ENCODE assay signal across 16 cellular contexts in genomic region chr6:3762359-3762758, GRCh38. TPM values are rescaled to one million over a fixed set of nuclear protein-coding genes. Genes with fewer than 3 reads are reported as not detected.
DNase-seq lines count a peak whose midpoint lies in the region; FAIRE-seq and TF ChIP-seq lines count a peak whose summit lies in the region.
"Had no signal": no experiment of that assay in that cellular context is flagged by ENCODE, and none has a peak within 500 bp of the region (broad histone marks: within the 10 kb centered on the region; RNA-seq: fewer than 3 reads in every experiment).

No MANE protein-coding gene starts in this region.

- no peak overlapping the region for H2AK5ac ChIP-seq in trophoblast cell (ENCODE audit: low read length)

- no peak for FAIRE-seq in kidney (lab: Jason Lieb, UNC)
- FAIRE-seq: D721Med, H54 had no signal

- no peak overlapping the region for H3K4me2 ChIP-seq in trophoblast cell (ENCODE audit: low read length)
- H3K4me2 ChIP-seq: GM23338 had no signal

- TF ChIP-seq POLR2A in Peyer's patch (IDR thresholded peaks at IDR 0.05) = no peak

- H4K12ac ChIP-seq in trophoblast cell (ENCODE audit: low read depth, low read length) = no peak overlapping the region

- no peak for DNase-seq in HFFc6
- peak in 2 of 3 donors; percentile 18 to 37 for DNase-seq in Peyer's patch
- peak; percentile 15 for DNase-seq in kidney
- peak; percentile 19 to 35 for DNase-seq in trophoblast cell
- no peak for DNase-seq in activated CD4-positive, alpha-beta T cell treated with anti-CD3 and anti-CD28 coated beads, Interleukin-2, amount 10 ng/mL, durations not matched to agents 24 days and 14 days
- no peak for DNase-seq in activated CD4-positive, alpha-beta T cell treated with anti-CD3 and anti-CD28 coated beads, Interleukin-2, amount 10 ng/mL, durations not matched to agents 7 days and 5 days
- no peak for DNase-seq in substantia nigra (lab: John Stamatoyannopoulos, UW)
- DNase-seq: BE2C; C1 segment of cervical spinal cord; CD4-positive, alpha-beta T cell; GDM1; HCEC 1CT had no signal

- H3K27me3 ChIP-seq in Peyer's patch (no peaks in the 10 kb centered on the region), trophoblast cell (ENCODE audit: insufficient read depth, low read length) (no peaks in the 10 kb centered on the region)

- H3K36me3 Mint-ChIP-seq in HFFc6 (ENCODE audit: low read depth) = no peaks in the 10 kb centered on the region
- H3K36me3 Mint-ChIP-seq in activated CD4-positive, alpha-beta T cell treated with anti-CD3 and anti-CD28 coated beads, Interleukin-2, amount 10 ng/mL, durations not matched to agents 24 days and 14 days (ENCODE audit: low read depth) = no peaks in the 10 kb centered on the region
- H3K36me3 Mint-ChIP-seq in activated CD4-positive, alpha-beta T cell treated with anti-CD3 and anti-CD28 coated beads, Interleukin-2, amount 10 ng/mL, durations not matched to agents 7 days and 5 days (ENCODE audit: low read depth) = no peaks in the 10 kb centered on the region

- no peak overlapping the region for H3K4me3 Mint-ChIP-seq in HFFc6
- no peak overlapping the region for H3K4me3 Mint-ChIP-seq in activated CD4-positive, alpha-beta T cell treated with anti-CD3 and anti-CD28 coated beads, Interleukin-2, amount 10 ng/mL, durations not matched to agents 24 days and 14 days
- no peak overlapping the region for H3K4me3 Mint-ChIP-seq in activated CD4-positive, alpha-beta T cell treated with anti-CD3 and anti-CD28 coated beads, Interleukin-2, amount 10 ng/mL, durations not matched to agents 7 days and 5 days
- H3K4me3 Mint-ChIP-seq: CD4-positive, alpha-beta T cell; GM23338 had no signal

- H3K36me3 ChIP-seq in Peyer's patch (no peaks in the 10 kb centered on the region), kidney (ENCODE audit: control insufficient read depth in 1 of 2, insufficient read depth in 2 of 2, low read length in 2 of 2) (no peaks in the 10 kb centered on the region), trophoblast cell (ENCODE audit: control insufficient read depth in 1 of 2, insufficient read depth in 2 of 2, low read length in 2 of 2) (no peaks in the 10 kb centered on the region)
- H3K36me3 ChIP-seq: BE2C had no signal

- no peak overlapping the region for H2BK12ac ChIP-seq in trophoblast cell (ENCODE audit: low read length)

- TF ChIP-seq CTCF in HFFc6 (IDR thresholded peaks at IDR 0.05) (no peak), Peyer's patch (IDR thresholded peaks at IDR 0.05) (no peak), kidney (IDR thresholded peaks at IDR 0.05; ENCODE audit: borderline replicate concordance, extremely low read depth, insufficient read depth) (no peak)

- H3K9ac ChIP-seq in kidney (ENCODE audit: low read length in 2 of 2) (no peak overlapping the region), trophoblast cell (ENCODE audit: low read length) (no peak overlapping the region)

- H3K27ac ChIP-seq in Peyer's patch (no peak overlapping the region), kidney (ENCODE audit: low read depth in 2 of 2, low read length in 2 of 2) (no peak overlapping the region), trophoblast cell (ENCODE audit: low read depth, low read length) (no peak overlapping the region), substantia nigra (ENCODE audit: low read depth, low read length, poor library complexity, severe bottlenecking) (no peak overlapping the region)

- no peak overlapping the region for H2AFZ ChIP-seq in trophoblast cell (ENCODE audit: insufficient read depth, low read length, poor library complexity)

- H3K4me3 ChIP-seq in Peyer's patch (no peak overlapping the region), kidney (ENCODE audit: low read length in 2 of 2) (no peak overlapping the region), trophoblast cell (ENCODE audit: low read depth, low read length) (no peak overlapping the region)
- H3K4me3 ChIP-seq: GM23338 had no signal

- no peak overlapping the region for H4K8ac ChIP-seq in trophoblast cell (ENCODE audit: low read depth, low read length)

- H3K23ac ChIP-seq in trophoblast cell (ENCODE audit: low read length) = no peak overlapping the region

- CTCF ChIA-PET in activated CD4-positive, alpha-beta T cell treated with anti-CD3 and anti-CD28 coated beads, Interleukin-2, amount 10 ng/mL, durations not matched to agents 7 days and 5 days (lab: Charles Lee) = no interaction called here

- H3K14ac ChIP-seq in trophoblast cell (ENCODE audit: low read length) = no peak overlapping the region

- no peaks in the 10 kb centered on the region for H3K79me2 ChIP-seq in trophoblast cell (ENCODE audit: control insufficient read depth, insufficient read depth, low read length, poor library complexity)

- no peak overlapping the region for H4K91ac ChIP-seq in trophoblast cell (ENCODE audit: low read depth, low read length)

- H3K4ac ChIP-seq in trophoblast cell (ENCODE audit: low read depth, low read length) = no peak overlapping the region

- no peak overlapping the region for H2BK5ac ChIP-seq in trophoblast cell (ENCODE audit: low read depth, low read length, poor library complexity)

- no peak overlapping the region for H2BK120ac ChIP-seq in trophoblast cell (ENCODE audit: insufficient read depth, low read length, poor library complexity)

- POLR2A ChIA-PET in activated CD4-positive, alpha-beta T cell treated with anti-CD3 and anti-CD28 coated beads, Interleukin-2, amount 10 ng/mL, durations not matched to agents 7 days and 5 days (lab: Charles Lee) = no interaction called here

- H3K27me3 Mint-ChIP-seq in HFFc6 (ENCODE audit: insufficient read depth) = no peaks in the 10 kb centered on the region; the same call in 1 of the 2 replicates
- peaks cover 21% of the 10 kb centered on the region for H3K27me3 Mint-ChIP-seq in activated CD4-positive, alpha-beta T cell treated with anti-CD3 and anti-CD28 coated beads, Interleukin-2, amount 10 ng/mL, durations not matched to agents 24 days and 14 days
- peaks cover 11% of the 10 kb centered on the region for H3K27me3 Mint-ChIP-seq in activated CD4-positive, alpha-beta T cell treated with anti-CD3 and anti-CD28 coated beads, Interleukin-2, amount 10 ng/mL, durations not matched to agents 7 days and 5 days

- H3K27ac Mint-ChIP-seq in HFFc6 = 0 out of 2 replicates have a peak overlapping the region, but pooled peaks have one; percentile 24
- H3K27ac Mint-ChIP-seq in activated CD4-positive, alpha-beta T cell treated with anti-CD3 and anti-CD28 coated beads, Interleukin-2, amount 10 ng/mL, durations not matched to agents 24 days and 14 days = no peak overlapping the region
- H3K27ac Mint-ChIP-seq in activated CD4-positive, alpha-beta T cell treated with anti-CD3 and anti-CD28 coated beads, Interleukin-2, amount 10 ng/mL, durations not matched to agents 7 days and 5 days = no peak overlapping the region
- H3K27ac Mint-ChIP-seq: CD4-positive, alpha-beta T cell; GM23338 had no signal

- peaks cover 4% of the 10 kb centered on the region for H3K79me1 ChIP-seq in trophoblast cell (ENCODE audit: low read length)

- 0 out of 2 replicates have a peak, but pooled peaks cover 1% of the 10 kb centered on the region for H3K9me3 Mint-ChIP-seq in HFFc6
- no peaks in the 10 kb centered on the region for H3K9me3 Mint-ChIP-seq in activated CD4-positive, alpha-beta T cell treated with anti-CD3 and anti-CD28 coated beads, Interleukin-2, amount 10 ng/mL, durations not matched to agents 24 days and 14 days
- H3K9me3 Mint-ChIP-seq in activated CD4-positive, alpha-beta T cell treated with anti-CD3 and anti-CD28 coated beads, Interleukin-2, amount 10 ng/mL, durations not matched to agents 7 days and 5 days = no peaks in the 10 kb centered on the region
- H3K9me3 Mint-ChIP-seq: CD4-positive, alpha-beta T cell; GM23338 had no signal

- intact Hi-C loops in kidney (cut with DNase I) = no loop called here
- intact Hi-C loops in activated CD4-positive, alpha-beta T cell treated with anti-CD3 and anti-CD28 coated beads, Interleukin-2, amount 10 ng/mL, durations not matched to agents 24 days and 14 days (cut with micrococcal nuclease) = no loop called here

- H3K4me1 ChIP-seq in Peyer's patch (no peaks in the 10 kb centered on the region), kidney (ENCODE audit: control insufficient read depth in 1 of 2, insufficient read depth in 1 of 2, low read depth in 1 of 2, low read length in 2 of 2) (no peaks in the 10 kb centered on the region), trophoblast cell (ENCODE audit: control insufficient read depth in 1 of 2, insufficient read depth in 2 of 2, low read length in 2 of 2) (peaks cover 0 to under 1% of the 10 kb centered on the region in 2 experiments)
- H3K4me1 ChIP-seq: BE2C, Caco-2 had no signal

- no peak overlapping the region for H3K18ac ChIP-seq in trophoblast cell (ENCODE audit: low read length)

- H3K9me3 ChIP-seq in Peyer's patch = no peaks in the 10 kb centered on the region
- no peaks in the 10 kb centered on the region for H3K9me3 ChIP-seq in kidney (ENCODE audit: control insufficient read depth in 1 of 2, low read length in 2 of 2)
- H3K9me3 ChIP-seq in trophoblast cell (ENCODE audit: insufficient read depth, low read depth, low read length) = peaks cover 2% of the 10 kb centered on the region
- H3K9me3 ChIP-seq: BE2C had no signal

- peaks cover 38% of the 10 kb centered on the region for H3K4me1 Mint-ChIP-seq in HFFc6 (ENCODE audit: low read depth)
- no peaks in the 10 kb centered on the region for H3K4me1 Mint-ChIP-seq in activated CD4-positive, alpha-beta T cell treated with anti-CD3 and anti-CD28 coated beads, Interleukin-2, amount 10 ng/mL, durations not matched to agents 24 days and 14 days
- no peaks in the 10 kb centered on the region for H3K4me1 Mint-ChIP-seq in activated CD4-positive, alpha-beta T cell treated with anti-CD3 and anti-CD28 coated beads, Interleukin-2, amount 10 ng/mL, durations not matched to agents 7 days and 5 days

- WGBS in trophoblast cell (ENCODE audit: extremely low coverage, insufficient coverage, insufficient read length) = no CpG with 5 or more reads among the region's 15 CpGs

RNA-seq across cellular contexts. Expression of gene PXDC1, which starts 10.8 kb away (rescaled TPM):
- 10 to 100 TPM; 63.1 to 97.5 (median 72.8) TPM for total RNA-seq in HFFc6 (2021; fragmentation: NEBNext Ultra II Directional; extraction: Animal tissue kit (Norgen Biotek cat#: 25700))
- total RNA-seq in Peyer's patch (10 to 100 TPM; 35.5 to 69.4 (median 61.1) TPM), kidney (28.9 TPM)
- polyA plus RNA-seq in kidney (ENCODE audit: insufficient read depth, low read depth, low replicate concordance) = 35.0 TPM
- 57.9 and 59.3 TPM in 2 replicates for polyA plus RNA-seq in trophoblast cell (2013)
- total RNA-seq in activated CD4-positive, alpha-beta T cell treated with anti-CD3 and anti-CD28 coated beads, Interleukin-2, amount 10 ng/mL, durations not matched to agents 24 days and 14 days = 0.12 and 0.30 TPM in 2 replicates
- total RNA-seq in activated CD4-positive, alpha-beta T cell treated with anti-CD3 and anti-CD28 coated beads, Interleukin-2, amount 10 ng/mL, durations not matched to agents 7 days and 5 days = under 1 TPM in 1 of 2 experiments, not detected in 1; 0.21 TPM

Comparison
In these comparisons a context has a peak if more than half of its experiments do, and no peak if none do; other contexts are left out.
1. DNase-seq: peak in Peyer's patch (2 of 3), kidney (single experiment) and trophoblast cell (2 of 2); none in HFFc6 (single experiment), activated CD4-positive, alpha-beta T cell treated with anti-CD3 and anti-CD28 coated beads, Interleukin-2, amount 10 ng/mL, durations not matched to agents 24 days and 14 days (single experiment), activated CD4-positive, alpha-beta T cell treated with anti-CD3 and anti-CD28 coated beads, Interleukin-2, amount 10 ng/mL, durations not matched to agents 7 days and 5 days (single experiment) and substantia nigra (0 of 49).
2. RNA of gene PXDC1, which starts 10.8 kb away (total RNA-seq): 63.1 to 97.5 TPM in HFFc6, 35.5 to 69.4 TPM in Peyer's patch and 28.9 TPM in kidney (single experiment); 0.12 to 0.30 TPM in activated CD4-positive, alpha-beta T cell treated with anti-CD3 and anti-CD28 coated beads, Interleukin-2, amount 10 ng/mL, durations not matched to agents 24 days and 14 days and 0.21 TPM in activated CD4-positive, alpha-beta T cell treated with anti-CD3 and anti-CD28 coated beads, Interleukin-2, amount 10 ng/mL, durations not matched to agents 7 days and 5 days; every median in the first group is over 10 times any median in the second.